8 cellular contexts compared by ENCODE assay signal in genomic region chr12:94207467-94208432, GRCh38. TPM values are rescaled to one million over a fixed set of nuclear protein-coding genes. Genes with fewer than 3 reads are reported as not detected.
DNase-seq lines count a peak whose midpoint lies in the region; ATAC-seq and TF ChIP-seq lines count a peak whose summit lies in the region.

No MANE protein-coding gene starts in this region.

- TF ChIP-seq CTCF in mucosa of descending colon (IDR thresholded peaks at IDR 0.05) = no peak
- TF ChIP-seq CTCF in upper lobe of left lung (IDR thresholded peaks at IDR 0.05) = no peak

- H3K36me3 Mint-ChIP-seq in activated naive CD8-positive, alpha-beta T cell treated with anti-CD3 and anti-CD28 coated beads, Interleukin-2, amount 10 ng/mL, durations not matched to agents 7 days and 5 days = peaks cover 37% of the 10 kb centered on the region

- TF ChIP-seq EP300 in upper lobe of left lung (IDR thresholded peaks at IDR 0.05) = no peak

- H3K27me3 ChIP-seq in Karpas-422 (ENCODE audit: low read length) = no peaks in the 10 kb centered on the region
- no peaks in the 10 kb centered on the region for H3K27me3 ChIP-seq in upper lobe of left lung

- H4K20me1 ChIP-seq in Karpas-422 (ENCODE audit: insufficient read depth, low read depth, low read length) = no peaks in the 10 kb centered on the region

- H3K9me3 ChIP-seq in Karpas-422 (ENCODE audit: low read length) (no peaks in the 10 kb centered on the region), mucosa of descending colon (no peaks in the 10 kb centered on the region), upper lobe of left lung (no peaks in the 10 kb centered on the region)

- 27 to 30% methylated on average over 12 of the region's 12 CpGs for WGBS in upper lobe of left lung, 2 donors

- no peaks in the 10 kb centered on the region for H3K9me2 ChIP-seq in Karpas-422 (replicated peaks; ENCODE audit: insufficient read depth, low read length)

- peak overlapping the region; percentile 90 for H3K27ac Mint-ChIP-seq in activated naive CD8-positive, alpha-beta T cell treated with anti-CD3 and anti-CD28 coated beads, Interleukin-2, amount 10 ng/mL, durations not matched to agents 7 days and 5 days

- H3K36me3 ChIP-seq in Karpas-422 (ENCODE audit: insufficient read depth, low read length) (no peaks in the 10 kb centered on the region), mucosa of descending colon (ENCODE audit: low read depth) (no peaks in the 10 kb centered on the region), upper lobe of left lung (no peaks in the 10 kb centered on the region)

- POLR2A ChIA-PET in activated naive CD8-positive, alpha-beta T cell treated with anti-CD3 and anti-CD28 coated beads, Interleukin-2, amount 10 ng/mL, durations not matched to agents 7 days and 5 days (lab: Charles Lee) = interaction anchor here (0.5 to 2.0 kb wide), 9 partner anchors 12 to 327 kb away, joined by 3 to 13 read pairs (median 4); partner anchors contain the start of gene PLXNC1

- intact Hi-C loops in mucosa of descending colon (cut with DNase I, micrococcal nuclease) = no loop called here

- peak overlapping the region; percentile 87 for H3K4me3 Mint-ChIP-seq in activated naive CD8-positive, alpha-beta T cell treated with anti-CD3 and anti-CD28 coated beads, Interleukin-2, amount 10 ng/mL, durations not matched to agents 7 days and 5 days

- no peaks in the 10 kb centered on the region for H3K27me3 Mint-ChIP-seq in activated naive CD8-positive, alpha-beta T cell treated with anti-CD3 and anti-CD28 coated beads, Interleukin-2, amount 10 ng/mL, durations not matched to agents 7 days and 5 days

- peaks cover 67% of the 10 kb centered on the region for H3K4me1 ChIP-seq in Karpas-422 (ENCODE audit: low read length)
- H3K4me1 ChIP-seq in mucosa of descending colon (ENCODE audit: low read depth) = no peaks in the 10 kb centered on the region
- H3K4me1 ChIP-seq in upper lobe of left lung = peaks cover 20 to 29% (median 24%) of the 10 kb centered on the region in 4 donors

- peaks cover 54% of the 10 kb centered on the region for H3K4me1 Mint-ChIP-seq in activated naive CD8-positive, alpha-beta T cell treated with anti-CD3 and anti-CD28 coated beads, Interleukin-2, amount 10 ng/mL, durations not matched to agents 7 days and 5 days

- H3K79me2 ChIP-seq in Karpas-422 (ENCODE audit: low read length) = no peaks in the 10 kb centered on the region

- TF ChIP-seq POLR2A in upper lobe of left lung (IDR thresholded peaks at IDR 0.05) = peak in 1 of 4 donors; percentile 24

- DNase-seq in GDM1 (lab: John Stamatoyannopoulos, UW) = peak; percentile 54
- DNase-seq in Karpas-422 = peak; percentile 93
- DNase-seq in activated naive CD8-positive, alpha-beta T cell treated with anti-CD3 and anti-CD28 coated beads, Interleukin-2, amount 10 ng/mL, durations not matched to agents 7 days and 5 days = no peak
- peak in 1 of 3 donors; percentile 20 for DNase-seq in mucosa of descending colon
- peak in 1 of 2 donors; percentile 34 for DNase-seq in upper lobe of left lung
- DNase-seq in SW480 (ENCODE audit: low spot score) = no peak
- no peak for DNase-seq in HPDE6-E6E7 (ENCODE audit: extremely low spot score)

- H3K9ac ChIP-seq in Karpas-422 (ENCODE audit: low read length) = peak overlapping the region; percentile 59

- H3K4me3 ChIP-seq in Karpas-422 (ENCODE audit: low read length) = peak overlapping the region; percentile 57
- no peak overlapping the region for H3K4me3 ChIP-seq in mucosa of descending colon
- H3K4me3 ChIP-seq in upper lobe of left lung = peak overlapping the region in 3 of 4 donors; percentile 2 to 27 (median 8)

- peak overlapping the region; percentile 52; the same call in 1 of the 2 replicates for H2AFZ ChIP-seq in Karpas-422 (ENCODE audit: low read length)

- H3K9me3 Mint-ChIP-seq in activated naive CD8-positive, alpha-beta T cell treated with anti-CD3 and anti-CD28 coated beads, Interleukin-2, amount 10 ng/mL, durations not matched to agents 7 days and 5 days = peaks cover 1% of the 10 kb centered on the region

- ATAC-seq in GM21447 (IDR thresholded peaks at IDR 0.05; ENCODE audit: unreplicated experiment) = peak; percentile 82
- ATAC-seq in activated naive CD8-positive, alpha-beta T cell treated with anti-CD3 and anti-CD28 coated beads, Interleukin-2, amount 10 ng/mL, durations not matched to agents 7 days and 5 days (ENCODE audit: low read depth) = peak; percentile 71
- peak; percentile 80 for ATAC-seq in mucosa of descending colon
- peak in 1 of 2 donors; percentile 65 for ATAC-seq in upper lobe of left lung (ENCODE audit: low FRiP score in 2 of 2)

- H3K27ac ChIP-seq in Karpas-422 (ENCODE audit: low read length) = peak overlapping the region; percentile 94
- peak overlapping the region; percentile 64 to 85 (median 78) for H3K27ac ChIP-seq in upper lobe of left lung

- H3K4me2 ChIP-seq in Karpas-422 (ENCODE audit: low read depth, low read length, poor library complexity, severe bottlenecking) = peak overlapping the region; percentile 86

RNA-seq across cellular contexts. Expression of gene PLXNC1, which starts 59.4 kb away (rescaled TPM):
- total RNA-seq in Karpas-422 (2014; rRNA removed; shearing (Covaris generic); ENCODE audit: low replicate concordance) = 7.9 and 11.9 TPM in 2 replicates
- total RNA-seq in activated naive CD8-positive, alpha-beta T cell treated with anti-CD3 and anti-CD28 coated beads, Interleukin-2, amount 10 ng/mL, durations not matched to agents 7 days and 5 days = 10 to 100 TPM; 40.6 to 44.3 TPM
- total RNA-seq in mucosa of descending colon (10 to 100 TPM in 1 of 3 donors, 1 to 10 TPM in 2; 5.2 to 13.2 (median 6.2) TPM), upper lobe of left lung (10 to 100 TPM; 14.1 to 51.3 (median 24.6) TPM)

Comparison
In these comparisons a context has a peak if more than half of its experiments do, and no peak if none do; other contexts are left out.
1. DNase-seq: peak in GDM1 (single experiment) and Karpas-422 (single experiment); none in activated naive CD8-positive, alpha-beta T cell treated with anti-CD3 and anti-CD28 coated beads, Interleukin-2, amount 10 ng/mL, durations not matched to agents 7 days and 5 days (single experiment), SW480 (single experiment) and HPDE6-E6E7 (single experiment).